1 cellular context compared by ENCODE assay signal in the genomic region with DNA sequence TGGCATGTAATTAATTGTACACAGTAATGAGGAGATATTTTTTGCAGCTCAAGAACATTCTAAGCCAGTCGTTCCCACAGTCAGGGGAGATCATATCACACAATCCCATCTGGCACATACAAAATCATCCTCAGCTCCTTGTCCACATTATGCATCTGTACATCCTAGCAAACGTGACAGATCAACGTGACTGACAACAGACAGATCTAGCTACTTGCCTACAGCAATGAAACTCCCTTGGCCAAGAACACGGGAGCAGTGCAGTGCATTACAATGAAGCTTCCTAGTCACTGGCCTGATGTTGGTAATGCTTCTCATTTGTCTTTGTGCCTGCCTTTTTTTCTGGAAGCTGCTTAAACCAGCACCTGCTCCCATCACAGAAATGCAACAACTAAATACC.
TF ChIP-seq lines count a peak whose summit lies in the region.

No MANE protein-coding gene starts in this region.

TF ChIP-seq in SK-N-SH treated with all-trans-retinoic acid at 6 μM for 48 hours, 23 proteins besides CTCF, POLR2A, EP300 and RAD21 (continued from another document):
- TF ChIP-seq, protein P1, sequence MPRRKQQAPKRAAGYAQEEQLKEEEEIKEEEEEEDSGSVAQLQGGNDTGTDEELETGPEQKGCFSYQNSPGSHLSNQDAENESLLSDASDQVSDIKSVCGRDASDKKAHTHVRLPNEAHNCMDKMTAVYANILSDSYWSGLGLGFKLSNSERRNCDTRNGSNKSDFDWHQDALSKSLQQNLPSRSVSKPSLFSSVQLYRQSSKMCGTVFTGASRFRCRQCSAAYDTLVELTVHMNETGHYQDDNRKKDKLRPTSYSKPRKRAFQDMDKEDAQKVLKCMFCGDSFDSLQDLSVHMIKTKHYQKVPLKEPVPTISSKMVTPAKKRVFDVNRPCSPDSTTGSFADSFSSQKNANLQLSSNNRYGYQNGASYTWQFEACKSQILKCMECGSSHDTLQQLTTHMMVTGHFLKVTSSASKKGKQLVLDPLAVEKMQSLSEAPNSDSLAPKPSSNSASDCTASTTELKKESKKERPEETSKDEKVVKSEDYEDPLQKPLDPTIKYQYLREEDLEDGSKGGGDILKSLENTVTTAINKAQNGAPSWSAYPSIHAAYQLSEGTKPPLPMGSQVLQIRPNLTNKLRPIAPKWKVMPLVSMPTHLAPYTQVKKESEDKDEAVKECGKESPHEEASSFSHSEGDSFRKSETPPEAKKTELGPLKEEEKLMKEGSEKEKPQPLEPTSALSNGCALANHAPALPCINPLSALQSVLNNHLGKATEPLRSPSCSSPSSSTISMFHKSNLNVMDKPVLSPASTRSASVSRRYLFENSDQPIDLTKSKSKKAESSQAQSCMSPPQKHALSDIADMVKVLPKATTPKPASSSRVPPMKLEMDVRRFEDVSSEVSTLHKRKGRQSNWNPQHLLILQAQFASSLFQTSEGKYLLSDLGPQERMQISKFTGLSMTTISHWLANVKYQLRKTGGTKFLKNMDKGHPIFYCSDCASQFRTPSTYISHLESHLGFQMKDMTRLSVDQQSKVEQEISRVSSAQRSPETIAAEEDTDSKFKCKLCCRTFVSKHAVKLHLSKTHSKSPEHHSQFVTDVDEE (CRISPR knock-in tag; IDR thresholded peaks at IDR 0.05): no peak
- TF ChIP-seq ESRRG (CRISPR knock-in tag; IDR thresholded peaks at IDR 0.05) (no peak), ZC3H10 (CRISPR knock-in tag; IDR thresholded peaks at IDR 0.05) (no peak), ARNTL (CRISPR knock-in tag; IDR thresholded peaks at IDR 0.05; ENCODE audit: borderline replicate concordance, low read depth) (no peak), CSDC2 (CRISPR knock-in tag; IDR thresholded peaks at IDR 0.05) (no peak), TOX (CRISPR knock-in tag; IDR thresholded peaks at IDR 0.05; ENCODE audit: borderline replicate concordance) (no peak), PPARA (CRISPR knock-in tag; IDR thresholded peaks at IDR 0.05; ENCODE audit: borderline replicate concordance) (no peak), SNAI2 (CRISPR knock-in tag; IDR thresholded peaks at IDR 0.05) (no peak), ISL1 (CRISPR knock-in tag; IDR thresholded peaks at IDR 0.05) (no peak), ZFP3 (CRISPR knock-in tag; IDR thresholded peaks at IDR 0.05) (no peak), RARB (CRISPR knock-in tag; IDR thresholded peaks at IDR 0.05) (no peak), BACH2 (CRISPR knock-in tag; IDR thresholded peaks at IDR 0.05; ENCODE audit: borderline replicate concordance) (no peak), ZNF70 (CRISPR knock-in tag; IDR thresholded peaks at IDR 0.05) (no peak), ZNF565 (CRISPR knock-in tag; conservative IDR thresholded peaks at IDR 0.05; ENCODE audit: low read depth) (no peak), OSR1 (CRISPR knock-in tag; IDR thresholded peaks at IDR 0.05) (no peak)
- TF ChIP-seq, protein P2, sequence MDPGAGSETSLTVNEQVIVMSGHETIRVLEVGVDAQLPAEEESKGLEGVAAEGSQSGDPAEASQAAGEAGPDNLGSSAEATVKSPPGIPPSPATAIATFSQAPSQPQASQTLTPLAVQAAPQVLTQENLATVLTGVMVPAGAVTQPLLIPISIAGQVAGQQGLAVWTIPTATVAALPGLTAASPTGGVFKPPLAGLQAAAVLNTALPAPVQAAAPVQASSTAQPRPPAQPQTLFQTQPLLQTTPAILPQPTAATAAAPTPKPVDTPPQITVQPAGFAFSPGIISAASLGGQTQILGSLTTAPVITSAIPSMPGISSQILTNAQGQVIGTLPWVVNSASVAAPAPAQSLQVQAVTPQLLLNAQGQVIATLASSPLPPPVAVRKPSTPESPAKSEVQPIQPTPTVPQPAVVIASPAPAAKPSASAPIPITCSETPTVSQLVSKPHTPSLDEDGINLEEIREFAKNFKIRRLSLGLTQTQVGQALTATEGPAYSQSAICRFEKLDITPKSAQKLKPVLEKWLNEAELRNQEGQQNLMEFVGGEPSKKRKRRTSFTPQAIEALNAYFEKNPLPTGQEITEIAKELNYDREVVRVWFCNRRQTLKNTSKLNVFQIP (CRISPR knock-in tag; IDR thresholded peaks at IDR 0.05; ENCODE audit: borderline replicate concordance, low read depth): no peak
- TF ChIP-seq, protein P3, sequence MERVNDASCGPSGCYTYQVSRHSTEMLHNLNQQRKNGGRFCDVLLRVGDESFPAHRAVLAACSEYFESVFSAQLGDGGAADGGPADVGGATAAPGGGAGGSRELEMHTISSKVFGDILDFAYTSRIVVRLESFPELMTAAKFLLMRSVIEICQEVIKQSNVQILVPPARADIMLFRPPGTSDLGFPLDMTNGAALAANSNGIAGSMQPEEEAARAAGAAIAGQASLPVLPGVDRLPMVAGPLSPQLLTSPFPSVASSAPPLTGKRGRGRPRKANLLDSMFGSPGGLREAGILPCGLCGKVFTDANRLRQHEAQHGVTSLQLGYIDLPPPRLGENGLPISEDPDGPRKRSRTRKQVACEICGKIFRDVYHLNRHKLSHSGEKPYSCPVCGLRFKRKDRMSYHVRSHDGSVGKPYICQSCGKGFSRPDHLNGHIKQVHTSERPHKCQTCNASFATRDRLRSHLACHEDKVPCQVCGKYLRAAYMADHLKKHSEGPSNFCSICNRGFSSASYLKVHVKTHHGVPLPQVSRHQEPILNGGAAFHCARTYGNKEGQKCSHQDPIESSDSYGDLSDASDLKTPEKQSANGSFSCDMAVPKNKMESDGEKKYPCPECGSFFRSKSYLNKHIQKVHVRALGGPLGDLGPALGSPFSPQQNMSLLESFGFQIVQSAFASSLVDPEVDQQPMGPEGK (CRISPR knock-in tag; IDR thresholded peaks at IDR 0.05; ENCODE audit: borderline replicate concordance): no peak
